7 cellular contexts compared by ENCODE assay signal in genomic region chr1:8816306-8816705, GRCh38. TPM values are rescaled to one million over a fixed set of nuclear protein-coding genes. Genes with fewer than 3 reads are reported as not detected.
DNase-seq lines count a peak whose midpoint lies in the region; TF ChIP-seq lines count a peak whose summit lies in the region.

No MANE protein-coding gene starts in this region.

- DNase-seq in OCI-LY7 (ENCODE audit: low spot score) (peak; percentile 14), endodermal cell (no peak), neural crest cell (ENCODE audit: low read depth, low spot score) (no peak), amygdala (lab: John Stamatoyannopoulos, UW) (no peak), NCI-H1105 treated with DMSO at 0.1 percent for 48 hours (lab: John Stamatoyannopoulos, UW) (no peak), NCI-H226 (no peak)

- H3K4me2 ChIP-seq in OCI-LY7 (ENCODE audit: low read length): peak overlapping the region; percentile 97

- peak overlapping the region; percentile 78 for H3K4me3 ChIP-seq in GM12875 (ENCODE audit: low read depth, low read length)
- peak overlapping the region; percentile 89 for H3K4me3 ChIP-seq in OCI-LY7 (ENCODE audit: low read depth, low read length, poor library complexity, severe bottlenecking)
- peak overlapping the region; percentile 90 for H3K4me3 ChIP-seq in endodermal cell (ENCODE audit: low read length)

- BruUV-seq in OCI-LY7 (replicated peaks; lab: Mats Ljungman, UMichigan): TSS peak; percentile 55

- H3K36me3 ChIP-seq in OCI-LY7 (ENCODE audit: insufficient read depth, low read length) (0 out of 2 replicates have a peak, but pooled peaks cover 3% of the 10 kb centered on the region), endodermal cell (ENCODE audit: control insufficient read depth, insufficient read depth, low read length) (no peaks in the 10 kb centered on the region)

- H3K27me3 ChIP-seq in endodermal cell (ENCODE audit: control insufficient read depth, insufficient read depth, low read length, poor library complexity, severe bottlenecking): no peaks in the 10 kb centered on the region

- 0 to 3% methylated on average over 1 to 2 of the region's 2 CpGs for WGBS in endodermal cell (ENCODE audit: insufficient coverage in 1 of 2, insufficient read length in 1 of 2), 2 experiments

- H3K9me3 Mint-ChIP-seq in endodermal cell (no peaks in the 10 kb centered on the region), neural crest cell (no peaks in the 10 kb centered on the region)

- H3K4me1 Mint-ChIP-seq in endodermal cell: peaks cover 43% of the 10 kb centered on the region
- H3K4me1 Mint-ChIP-seq in neural crest cell: peaks cover 50% of the 10 kb centered on the region

- H3K27ac Mint-ChIP-seq in endodermal cell (peak overlapping the region; percentile 97), neural crest cell (ENCODE audit: unreplicated experiment) (peak overlapping the region; percentile 95)

- TF ChIP-seq CTCF in GM12875 (IDR thresholded peaks at IDR 0.05; ENCODE audit: borderline replicate concordance, insufficient read depth, low read depth, low read length): no peak
- TF ChIP-seq CTCF in OCI-LY7 (conservative IDR thresholded peaks at IDR 0.05; ENCODE audit: low read length): no peak
- no peak for TF ChIP-seq CTCF in endodermal cell (conservative IDR thresholded peaks at IDR 0.05)
- TF ChIP-seq CTCF in neural crest cell (conservative IDR thresholded peaks at IDR 0.05): no peak

- H3K4me1 ChIP-seq in OCI-LY7 (ENCODE audit: insufficient read depth, low read length, poor library complexity, severe bottlenecking): peaks cover 40% of the 10 kb centered on the region
- no peaks in the 10 kb centered on the region for H3K4me1 ChIP-seq in endodermal cell (ENCODE audit: control insufficient read depth, insufficient read depth, low read length)

- POLR2A ChIA-PET in OCI-LY7 (lab: Charles Lee): interaction anchor here (0.6 to 1.8 kb wide), 3 partner anchors 14 to 268 kb away, joined by 3 to 5 read pairs (median 4); no protein-coding TSS in a partner anchor

- H2AFZ ChIP-seq in OCI-LY7 (ENCODE audit: low read length): peak overlapping the region; percentile 76; the same call in 1 of the 2 replicates

- H3K79me2 ChIP-seq in OCI-LY7 (ENCODE audit: insufficient read depth, low read depth, low read length): peaks cover 59% of the 10 kb centered on the region

- peak overlapping the region; percentile 81 for H3K27ac ChIP-seq in OCI-LY7 (ENCODE audit: low read depth, low read length, poor library complexity, severe bottlenecking)
- H3K27ac ChIP-seq in endodermal cell (ENCODE audit: low read depth, low read length): peak overlapping the region; percentile 9

- H3K36me3 Mint-ChIP-seq in endodermal cell (ENCODE audit: low read depth): no peaks in the 10 kb centered on the region
- no peaks in the 10 kb centered on the region for H3K36me3 Mint-ChIP-seq in neural crest cell (ENCODE audit: low read depth)

- H3K9me3 ChIP-seq in OCI-LY7 (ENCODE audit: low read length): no peaks in the 10 kb centered on the region
- H3K9me3 ChIP-seq in endodermal cell (ENCODE audit: control insufficient read depth, low read length): no peaks in the 10 kb centered on the region

- peak overlapping the region; percentile 90 for H3K9ac ChIP-seq in endodermal cell (ENCODE audit: extremely low read depth, low read length, poor library complexity, severe bottlenecking)

- no peaks in the 10 kb centered on the region for H3K9me2 ChIP-seq in OCI-LY7 (ENCODE audit: insufficient read depth, low read length)

- intact Hi-C loops in OCI-LY7 (cut with micrococcal nuclease; ENCODE audit: unreplicated experiment): loop anchor here (2.0 to 5.0 kb wide), 2 partner anchors 62 to 261 kb away; partner anchors contain the start of gene ENO1

- CTCF ChIA-PET in OCI-LY7 (lab: Charles Lee; ENCODE audit: unreplicated experiment): no interaction called here

- H3K27me3 Mint-ChIP-seq in endodermal cell (ENCODE audit: insufficient read depth): no peaks in the 10 kb centered on the region
- no peaks in the 10 kb centered on the region for H3K27me3 Mint-ChIP-seq in neural crest cell (ENCODE audit: low read depth)

- H3K4me3 Mint-ChIP-seq in endodermal cell (peak overlapping the region; percentile 80), neural crest cell (peak overlapping the region; percentile 95)

- H4K20me1 ChIP-seq in OCI-LY7 (ENCODE audit: insufficient read depth, low read length): peaks cover 20% of the 10 kb centered on the region

RNA-seq across cellular contexts. Expression of gene RERE, which starts 1.1 kb away (rescaled TPM):
- 73.1 and 81.5 TPM in 2 replicates for total RNA-seq in OCI-LY7 (2014; rRNA removed; shearing (Covaris generic))
- total RNA-seq in OCI-LY7 (2022) (183 and 211 TPM in 2 replicates), endodermal cell (100 to 1,000 TPM; 159 to 179 TPM), neural crest cell (107 and 122 TPM in 2 replicates)
- 120 TPM for polyA plus RNA-seq in endodermal cell (2013, experiment 1 of 2)
- 97.7 TPM for polyA plus RNA-seq in endodermal cell (2013, experiment 2 of 2)
